ENCODE assay signal across 1 cellular context in the genomic region with DNA sequence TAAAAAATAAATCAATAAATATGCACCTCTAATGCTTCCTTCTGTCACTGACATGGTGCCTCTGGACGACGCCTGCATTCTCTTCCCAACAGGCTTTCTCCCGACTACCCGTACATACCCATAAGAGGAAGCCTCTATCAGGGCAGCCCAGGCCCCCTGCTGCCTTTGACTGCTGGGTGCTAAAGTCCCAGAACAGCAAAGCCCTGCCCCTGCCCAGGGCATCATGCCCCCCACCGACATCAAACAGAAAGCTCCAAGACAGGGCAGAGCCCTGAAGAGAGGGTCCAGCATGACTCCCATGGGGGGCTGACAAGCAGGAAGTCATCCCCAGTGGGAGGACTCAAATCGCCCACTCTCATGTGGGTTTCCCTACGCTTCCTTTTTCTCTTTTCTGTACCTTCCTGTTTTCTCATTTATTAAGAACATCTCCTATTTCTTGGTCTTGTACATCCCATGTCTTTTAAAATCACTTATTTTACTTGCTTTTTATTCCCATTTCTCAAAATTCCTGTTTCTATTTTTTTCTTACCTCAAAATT.
TF ChIP-seq lines count a peak whose summit lies in the region.

No MANE protein-coding gene starts in this region.

TF ChIP-seq in K562, 482 proteins besides CTCF, POLR2A, EP300 and RAD21:
- TF ChIP-seq CEBPZ (IDR thresholded peaks at IDR 0.05; ENCODE audit: borderline replicate concordance, low read depth, low read length) (no peak), RBFOX2 (IDR thresholded peaks at IDR 0.05; ENCODE audit: low read depth, low read length) (0 out of 2 replicates have a peak, but pooled peaks have one; percentile 22)
